ENCODE assay signal across 8 cellular contexts in genomic region chr5:151196556-151197290, GRCh38. TPM values are rescaled to one million over a fixed set of nuclear protein-coding genes. Genes with fewer than 3 reads are reported as not detected.
A peak's percentile ranks its signal among the peaks of the same experiment; 100 is the strongest.
DNase-seq lines count a peak whose midpoint lies in the region; ATAC-seq, FAIRE-seq and TF ChIP-seq lines count a peak whose summit lies in the region.

No MANE protein-coding gene starts in this region.

- TF ChIP-seq EP300 in GM12878 (IDR thresholded peaks at IDR 0.05; ENCODE audit: borderline replicate concordance in 1 of 2, control insufficient read depth in 1 of 2, low read depth in 2 of 2, low read length in 2 of 2): peak; percentile 60 to 69; a peak in 2 of 4 replicates

- no TSS peak for BruUV-seq in GM12878 (replicated peaks; lab: Mats Ljungman, UMichigan)

- H3K79me2 ChIP-seq in GM12878 (ENCODE audit: control insufficient read depth, insufficient read depth, low read length): no peaks in the 10 kb centered on the region

- H3K4me1 Mint-ChIP-seq in CD14-positive monocyte: peaks cover 42% of the 10 kb centered on the region

- CTCF ChIA-PET in GM12878 (lab: Yijun Ruan, JAX): interaction anchor here (1.4 to 1.5 kb wide), 3 partner anchors 15 to 31 kb away, joined by 3 to 4 read pairs (median 3); no protein-coding TSS in a partner anchor

- H3K4me3 Mint-ChIP-seq in CD14-positive monocyte: peak overlapping the region in 1 of 2 donors; percentile 53

- no peak overlapping the region for H2AFZ ChIP-seq in GM12878 (ENCODE audit: control insufficient read depth, low read depth, low read length)

- in situ Hi-C loops in GM12878 (cut with MboI): no loop called here

- TF ChIP-seq RAD21 in GM12878 (IDR thresholded peaks at IDR 0.05; ENCODE audit: insufficient read depth, low read depth, low read length): no peak

- no peak for TF ChIP-seq POLR2A in GM12878 (IDR thresholded peaks at IDR 0.05; ENCODE audit: low read depth, low read length)

- peaks cover 0 to 11% (median 5%) of the 10 kb centered on the region in 7 donors for H3K9me3 Mint-ChIP-seq in CD14-positive monocyte

- peaks cover 17% of the 10 kb centered on the region for H3K4me1 ChIP-seq in GM12878 (ENCODE audit: control insufficient read depth, insufficient read depth, low read length)

- no peak overlapping the region for H3K4me3 ChIP-seq in GM12878

- intact Hi-C loops in CD14-positive monocyte (cut with micrococcal nuclease) (loop anchor here in 1 of 2 donors (5.0 kb wide), 1 partner anchor 36 kb away; no protein-coding TSS in a partner anchor), GM12878 (cut with micrococcal nuclease; ENCODE audit: unreplicated experiment) (loop anchor here (2.0 kb wide), 1 partner anchor 18 kb away; no protein-coding TSS in a partner anchor)

- peaks cover 6 to 26% of the 10 kb centered on the region in 2 experiments; a peak in 3 of 4 replicates for H3K36me3 ChIP-seq in GM12878 (ENCODE audit: control insufficient read depth in 2 of 2, insufficient read depth in 2 of 2, low read length in 1 of 2)

- TF ChIP-seq CTCF in CD14-positive monocyte (IDR thresholded peaks at IDR 0.05) (no peak), GM12878 (IDR thresholded peaks at IDR 0.05 in 2 of 3, conservative IDR thresholded peaks at IDR 0.05 in 1 of 3; ENCODE audit: control insufficient read depth in 2 of 3, extremely low read depth in 1 of 3, insufficient read depth in 1 of 3, low read depth in 3 of 3, low read length in 3 of 3) (no peak)

- peaks cover 4% of the 10 kb centered on the region for H3K9me3 ChIP-seq in GM12878 (replicated peaks; ENCODE audit: control insufficient read depth, insufficient read depth, low read length)

- H3K9ac ChIP-seq in GM12878 (ENCODE audit: control insufficient read depth, insufficient read depth, low read length): no peak overlapping the region

- no peaks in the 10 kb centered on the region for H4K20me1 ChIP-seq in GM12878 (ENCODE audit: control insufficient read depth, insufficient read depth)

- POLR2A ChIA-PET in GM12878 (lab: Charles Lee): interaction anchor here (1.5 to 2.9 kb wide), 2 partner anchors 16 to 55 kb away, joined by 4 to 20 read pairs; no protein-coding TSS in a partner anchor

- H3K27me3 ChIP-seq in GM12878 (replicated peaks in 1 of 2; ENCODE audit: control insufficient read depth in 2 of 2, insufficient read depth in 2 of 2, low read length in 1 of 2): no peaks in the 10 kb centered on the region

- H3K4me2 ChIP-seq in GM12878 (ENCODE audit: control insufficient read depth, insufficient read depth): peak overlapping the region; percentile 10; the same call in 1 of the 2 replicates

- WGBS in GM12878 (ENCODE audit: insufficient coverage, insufficient replicate concordance, low lambda C conversion rate, missing lambda C conversion rate): 38% methylated on average over 5 of the region's 5 CpGs

- RAD21 ChIA-PET in GM12878 (lab: Charles Lee; ENCODE audit: unreplicated experiment): interaction anchor here (1.1 to 2.8 kb wide), 2 partner anchors 16 to 42 kb away, joined by 4 to 24 read pairs; no protein-coding TSS in a partner anchor

- peak; percentile 92 for ATAC-seq in GM19372 (IDR thresholded peaks at IDR 0.05; ENCODE audit: low read depth, unreplicated experiment)
- peak; percentile 93 for ATAC-seq in HG03159 (IDR thresholded peaks at IDR 0.05; ENCODE audit: unreplicated experiment)
- ATAC-seq in GM12878: peak; percentile 98

- FAIRE-seq in GM12878 (lab: Jason Lieb, UNC): peak; percentile 96

- SMC1A ChIA-PET in GM12878 (lab: Charles Lee; ENCODE audit: uncharacterized antibody, unreplicated experiment): interaction anchor here (0.6 to 2.8 kb wide), 8 partner anchors 15 to 62 kb away, joined by 3 to 18 read pairs (median 5); no protein-coding TSS in a partner anchor

- H3K27me3 Mint-ChIP-seq in CD14-positive monocyte (ENCODE audit: low read depth in 3 of 3): peaks cover 0 to 4% (median 3%) of the 10 kb centered on the region in 3 donors

- no peak for DNase-seq in CD14-positive monocyte (ENCODE audit: low spot score)
- DNase-seq in GM12878 (ENCODE audit: low read depth, low spot score): peak; percentile 95
- no peak for DNase-seq in GDM1 (lab: John Stamatoyannopoulos, UW)
- DNase-seq in NK-92 treated with Interleukin-12 subunit alpha and Interleukin-12 subunit beta, amount 100 ng/mL, for 24 hours (lab: John Stamatoyannopoulos, UW): no peak
- DNase-seq in SKM-1 (lab: John Stamatoyannopoulos, UW; ENCODE audit: unreplicated experiment): no peak
- no peak for DNase-seq in NCI-H187 (lab: John Stamatoyannopoulos, UW)

- peaks cover 76 to 92% of the 10 kb centered on the region in 2 donors for H3K36me3 Mint-ChIP-seq in CD14-positive monocyte

- peak overlapping the region; percentile 20; the same call in 1 of the 2 replicates for H3K27ac ChIP-seq in GM12878 (ENCODE audit: control insufficient read depth, insufficient read depth)

- H3K27ac Mint-ChIP-seq in CD14-positive monocyte: peak overlapping the region; percentile 75 to 91 (median 89)

RNA-seq across cellular contexts. Expression of gene CCDC69, which starts 27.2 kb away (rescaled TPM):
- 10 to 100 TPM; 68.4 to 84.1 TPM for polyA plus RNA-seq in CD14-positive monocyte
- 69.3 and 77.6 TPM in 2 replicates for total RNA-seq in GM12878 (2013; cell fraction: nucleolus; rRNA removed)
- 91.1 and 104 TPM in 2 replicates for total RNA-seq in GM12878 (2014; rRNA removed)
- total RNA-seq in GM12878 (2014; rRNA removed; fragmentation: Illumina TruSeq; extraction: Trizol): 78.8 and 80.3 TPM in 2 replicates
- 77.3 and 80.8 TPM in 2 replicates for total RNA-seq in GM12878 (2021)
- 37.5 TPM for polyA plus RNA-seq in GM12878 (2011; ENCODE audit: low read depth)
- polyA plus RNA-seq in GM12878 (2011; rRNA removed): 36.7 and 42.3 TPM in 2 replicates
- 56.7 and 66.0 TPM in 2 replicates for polyA plus RNA-seq in GM12878 (2011; cell fraction: cytosol; rRNA removed)
- 16.1 and 18.3 TPM in 2 replicates for polyA plus RNA-seq in GM12878 (2011; cell fraction: nucleus; rRNA removed)
- 46.8 and 47.5 TPM in 2 replicates for polyA plus RNA-seq in GM12878 (2012)
- polyA plus RNA-seq in GM12878 (2014; fragmentation: Illumina TruSeq; extraction: Trizol): 104 and 106 TPM in 2 replicates
- polyA plus RNA-seq in GM12878 (2014; fragmentation: Nextera tagmentation; extraction: Ambion mirVana): 10 to 100 TPM; 13.5 to 21.4 TPM
- polyA plus RNA-seq in GM12878 (2014; rRNA removed): 89.6 and 102 TPM in 2 replicates
- polyA plus RNA-seq in GM12878 (2016; fragmentation: Nextera tagmentation; extraction: Ambion mirVana): 10 to 100 TPM; 55.7 to 59.8 TPM
- 32.8 and 41.3 TPM in 2 replicates for polyA minus RNA-seq in GM12878 (2011; rRNA and poly(A)+ RNA removed)
- 11.4 and 17.0 TPM in 2 replicates for polyA minus RNA-seq in GM12878 (2011; cell fraction: cytosol; rRNA and poly(A)+ RNA removed)
- 11.6 and 16.5 TPM in 2 replicates for polyA minus RNA-seq in GM12878 (2011; cell fraction: nucleus; rRNA and poly(A)+ RNA removed)

RNA-seq across cellular contexts. Expression of gene ANXA6, which starts 39.1 kb away (rescaled TPM):
- polyA plus RNA-seq in CD14-positive monocyte (100 to 1,000 TPM in 1 of 2 donors, 10 to 100 TPM in 1; 93.5 to 124 TPM), GM12878 (2011; rRNA removed) (460 and 571 TPM in 2 replicates), GM12878 (2014; fragmentation: Illumina TruSeq; extraction: Trizol) (506 and 510 TPM in 2 replicates), GM12878 (2014; fragmentation: Nextera tagmentation; extraction: Ambion mirVana) (10 to 100 TPM; 44.0 to 73.1 TPM), GM12878 (2014; rRNA removed) (453 and 470 TPM in 2 replicates), GM12878 (2016; fragmentation: Nextera tagmentation; extraction: Ambion mirVana) (100 to 1,000 TPM; 280 to 291 TPM)
- total RNA-seq in GM12878 (2013; cell fraction: nucleolus; rRNA removed): 295 and 301 TPM in 2 replicates
- total RNA-seq in GM12878 (2014; rRNA removed) (477 and 484 TPM in 2 replicates), GM12878 (2014; rRNA removed; fragmentation: Illumina TruSeq; extraction: Trizol) (549 and 550 TPM in 2 replicates), GM12878 (2021) (528 and 542 TPM in 2 replicates)
- polyA plus RNA-seq in GM12878 (2011; ENCODE audit: low read depth): 195 TPM
- 618 and 630 TPM in 2 replicates for polyA plus RNA-seq in GM12878 (2011; cell fraction: cytosol; rRNA removed)
- 407 and 532 TPM in 2 replicates for polyA plus RNA-seq in GM12878 (2011; cell fraction: nucleus; rRNA removed)
- polyA plus RNA-seq in GM12878 (2012): 297 and 330 TPM in 2 replicates
- 634 and 706 TPM in 2 replicates for polyA minus RNA-seq in GM12878 (2011; rRNA and poly(A)+ RNA removed)
- polyA minus RNA-seq in GM12878 (2011; cell fraction: cytosol; rRNA and poly(A)+ RNA removed): 242 and 263 TPM in 2 replicates
- polyA minus RNA-seq in GM12878 (2011; cell fraction: nucleus; rRNA and poly(A)+ RNA removed): 286 and 410 TPM in 2 replicates

RNA-seq across cellular contexts. Expression of gene GM2A, which starts 56.3 kb away (rescaled TPM):
- polyA plus RNA-seq in CD14-positive monocyte (10 to 100 TPM; 28.0 to 57.9 TPM), GM12878 (2011; rRNA removed) (85.4 and 106 TPM in 2 replicates), GM12878 (2014; fragmentation: Illumina TruSeq; extraction: Trizol) (74.4 and 83.9 TPM in 2 replicates), GM12878 (2014; fragmentation: Nextera tagmentation; extraction: Ambion mirVana) (10 to 100 TPM; 33.6 to 44.4 TPM), GM12878 (2014; rRNA removed) (62.0 and 63.9 TPM in 2 replicates), GM12878 (2016; fragmentation: Nextera tagmentation; extraction: Ambion mirVana) (10 to 100 TPM; 44.0 to 44.4 TPM)
- 150 and 162 TPM in 2 replicates for total RNA-seq in GM12878 (2013; cell fraction: nucleolus; rRNA removed)
- total RNA-seq in GM12878 (2014; rRNA removed) (102 and 109 TPM in 2 replicates), GM12878 (2014; rRNA removed; fragmentation: Illumina TruSeq; extraction: Trizol) (75.7 TPM in 2 replicates), GM12878 (2021) (95.1 and 95.6 TPM in 2 replicates)
- 46.2 TPM for polyA plus RNA-seq in GM12878 (2011; ENCODE audit: low read depth)
- 81.7 and 107 TPM in 2 replicates for polyA plus RNA-seq in GM12878 (2011; cell fraction: cytosol; rRNA removed)
- 27.6 and 30.7 TPM in 2 replicates for polyA plus RNA-seq in GM12878 (2011; cell fraction: nucleus; rRNA removed)
- polyA plus RNA-seq in GM12878 (2012): 61.7 and 69.7 TPM in 2 replicates
- polyA minus RNA-seq in GM12878 (2011; rRNA and poly(A)+ RNA removed): 109 and 137 TPM in 2 replicates
- 43.7 and 54.0 TPM in 2 replicates for polyA minus RNA-seq in GM12878 (2011; cell fraction: cytosol; rRNA and poly(A)+ RNA removed)
- 14.7 and 19.8 TPM in 2 replicates for polyA minus RNA-seq in GM12878 (2011; cell fraction: nucleus; rRNA and poly(A)+ RNA removed)
